Comparison of ENCODE assay signal across 28 cellular contexts in genomic region chr3:155049959-155050358, GRCh38.
"Had no signal": no experiment of that assay in that cellular context is flagged by ENCODE, and none has a peak within 500 bp of the region (broad histone marks: within the 10 kb centered on the region; RNA-seq: fewer than 3 reads in every experiment).

No MANE protein-coding gene starts in this region.

- H3K4me1 Mint-ChIP-seq: endodermal cell had no signal

- H3K4me3 Mint-ChIP-seq: dendritic cell treated with granulocyte-macrophage colony-stimulating factor and Interleukin-4, amounts not matched to agents 40 ng/mL and 50 ng/mL, for 4 days; effector memory CD8-positive, alpha-beta T cell; endodermal cell had no signal

- DNase-seq: colonic mucosa; cortex of kidney; dermis blood vessel endothelial cell; dorsolateral prefrontal cortex; effector CD4-positive, alpha-beta T cell; effector CD8-positive, alpha-beta T cell; effector memory CD4-positive, alpha-beta T cell; effector memory CD8-positive, alpha-beta T cell; endodermal cell; erythroblast; esophagus squamous epithelium; foreskin keratinocyte; foreskin melanocyte; gastrocnemius medialis; glutamatergic neuron; head of caudate nucleus; heart left ventricle; heart right ventricle had no signal

- ATAC-seq: effector memory CD8-positive, alpha-beta T cell; esophagus mucosa; foreskin keratinocyte; gastrocnemius medialis; gastroesophageal sphincter; heart left ventricle; heart right ventricle had no signal

- H3K4me3 ChIP-seq: colonic mucosa, coronary artery, dorsolateral prefrontal cortex, esophagus muscularis mucosa, esophagus squamous epithelium, gastrocnemius medialis, gastroesophageal sphincter, heart left ventricle, heart right ventricle had no signal

- H3K9me3 ChIP-seq: colonic mucosa, gastrocnemius medialis had no signal

- H3K27me3 ChIP-seq: colonic mucosa, esophagus muscularis mucosa, esophagus squamous epithelium, foreskin keratinocyte, gastrocnemius medialis, gastroesophageal sphincter, heart left ventricle, heart right ventricle had no signal

- H3K36me3 ChIP-seq: colonic mucosa, esophagus muscularis mucosa, esophagus squamous epithelium, gastrocnemius medialis, gastroesophageal sphincter, heart left ventricle, heart right ventricle had no signal

- H3K27me3 Mint-ChIP-seq: dendritic cell treated with granulocyte-macrophage colony-stimulating factor and Interleukin-4, amounts not matched to agents 40 ng/mL and 50 ng/mL, for 4 days; effector memory CD8-positive, alpha-beta T cell had no signal

- FAIRE-seq: colon, endometrium, endothelial cell of umbilical vein, frontal cortex had no signal

- H3K4me1 ChIP-seq: colonic mucosa, esophagus muscularis mucosa, esophagus squamous epithelium, gastrocnemius medialis, gastroesophageal sphincter, heart left ventricle, heart right ventricle had no signal

- H3K27ac Mint-ChIP-seq: dendritic cell treated with granulocyte-macrophage colony-stimulating factor and Interleukin-4, amounts not matched to agents 40 ng/mL and 50 ng/mL, for 4 days; effector memory CD8-positive, alpha-beta T cell; endodermal cell had no signal

- H3K27ac ChIP-seq: colonic mucosa, coronary artery, dorsolateral prefrontal cortex, epithelial cell of prostate, esophagus muscularis mucosa, esophagus squamous epithelium, foreskin keratinocyte, gastrocnemius medialis, gastroesophageal sphincter, heart left ventricle, heart right ventricle had no signal
